ENCODE assay signal across 16 cellular contexts in the genomic region with DNA sequence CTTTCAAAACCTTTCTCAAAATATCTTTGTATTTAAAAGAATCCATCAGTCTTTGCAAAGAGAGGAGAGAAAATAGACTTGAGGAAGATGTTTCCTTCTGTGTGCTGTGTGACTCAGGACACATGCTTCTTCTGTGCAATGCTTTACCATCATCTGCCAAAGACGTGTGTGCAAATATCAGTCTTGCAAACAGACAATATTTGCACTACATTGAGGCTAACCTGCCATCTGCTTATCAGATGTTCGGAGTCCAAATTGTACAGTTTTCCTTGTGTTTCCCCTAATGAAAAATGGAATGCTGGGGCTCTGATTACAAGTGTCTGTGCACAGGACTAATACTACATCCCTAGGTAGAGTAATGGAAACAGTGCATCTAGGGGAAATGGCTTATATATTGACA.
A peak's percentile ranks its signal among the peaks of the same experiment; 100 is the strongest.
DNase-seq lines count a peak whose midpoint lies in the region; ATAC-seq, FAIRE-seq and TF ChIP-seq lines count a peak whose summit lies in the region.
"Had no signal": no experiment of that assay in that cellular context is flagged by ENCODE, and none has a peak within 500 bp of the region (broad histone marks: within the 10 kb centered on the region; RNA-seq: fewer than 3 reads in every experiment).

No MANE protein-coding gene starts in this region.

- peak; percentile 66 for FAIRE-seq in HepG2 (lab: Jason Lieb, UNC)
- FAIRE-seq in urothelium cell line (lab: Jason Lieb, UNC): peak; percentile 13
- FAIRE-seq: A204.1, GM12892 had no signal

- H3K27me3 ChIP-seq in HepG2 (ENCODE audit: control insufficient read depth in 1 of 2, insufficient read depth in 2 of 2, low read length in 2 of 2) (no peaks in the 10 kb centered on the region), hepatocyte (no peaks in the 10 kb centered on the region), gastrocnemius medialis (no peaks in the 10 kb centered on the region)
- H3K27me3 ChIP-seq: BE2C had no signal

- ATAC-seq in HepG2 (peak; percentile 98), gastrocnemius medialis (no peak)
- ATAC-seq: CD8-positive, alpha-beta T cell; GM23338 had no signal

- H2AFZ ChIP-seq in HepG2 (ENCODE audit: low read length) (no peak overlapping the region), hepatocyte (no peak overlapping the region)
- H2AFZ ChIP-seq: GM23338 had no signal

- TF ChIP-seq CTCF in HepG2 (CRISPR knock-in tag; IDR thresholded peaks at IDR 0.05) (no peak), hepatocyte (IDR thresholded peaks at IDR 0.05; ENCODE audit: poor library complexity) (no peak), gastrocnemius medialis (IDR thresholded peaks at IDR 0.05 in 4 of 5, conservative IDR thresholded peaks at IDR 0.05 in 1 of 5) (no peak)

- H3K36me3 ChIP-seq in HepG2 (replicated peaks in 1 of 2; ENCODE audit: control insufficient read depth in 1 of 2, insufficient read depth in 2 of 2, low read length in 2 of 2) (no peaks in the 10 kb centered on the region), hepatocyte (replicated peaks; ENCODE audit: insufficient read depth, low read depth) (no peaks in the 10 kb centered on the region), gastrocnemius medialis (no peaks in the 10 kb centered on the region)
- H3K36me3 ChIP-seq: BE2C had no signal

- in situ Hi-C loops in HepG2 (cut with HindIII; ENCODE audit: extremely low pct_ligation_motif_present, low pct_unique_long_range_greater_than_20kb) (no loop called here), gastrocnemius medialis (cut with MboI; ENCODE audit: low sequenced_read_pairs in 4 of 4) (no loop called here)

- peaks cover 14% of the 10 kb centered on the region for H3K4me1 ChIP-seq in HepG2 (ENCODE audit: insufficient read depth, low read length)
- H3K4me1 ChIP-seq in hepatocyte (ENCODE audit: insufficient read depth): no peaks in the 10 kb centered on the region
- H3K4me1 ChIP-seq in gastrocnemius medialis: no peaks in the 10 kb centered on the region
- H3K4me1 ChIP-seq: BE2C, Caco-2 had no signal

- no peak overlapping the region for H3K4me3 ChIP-seq in HepG2 (replicated peaks in 1 of 3; ENCODE audit: insufficient read depth in 1 of 3, low read depth in 2 of 3, low read length in 3 of 3)
- no peak overlapping the region for H3K4me3 ChIP-seq in hepatocyte
- H3K4me3 ChIP-seq in gastrocnemius medialis: no peak overlapping the region
- H3K4me3 ChIP-seq: GM23338 had no signal

- WGBS in HepG2 (ENCODE audit: low lambda C conversion rate): 8% methylated on average over 2 of the region's 2 CpGs
- WGBS in hepatocyte (ENCODE audit: low lambda C conversion rate, missing lambda C conversion rate): 48% methylated on average over 2 of the region's 2 CpGs

- H4K20me1 ChIP-seq in HepG2 (ENCODE audit: insufficient read depth, low read length) (no peaks in the 10 kb centered on the region), hepatocyte (ENCODE audit: insufficient read depth, poor library complexity, severe bottlenecking) (no peaks in the 10 kb centered on the region)

- TF ChIP-seq EP300 in HepG2 (IDR thresholded peaks at IDR 0.05; ENCODE audit: low read depth in 2 of 2, low read length in 2 of 2): peak in 1 of 2 experiments; percentile 22; a peak in 1 of 4 replicates
- TF ChIP-seq EP300 in HepG2 (CRISPR knock-in tag; IDR thresholded peaks at IDR 0.05; ENCODE audit: borderline replicate concordance): no peak

- no peaks in the 10 kb centered on the region; the same call in 1 of the 2 replicates for H3K9me3 ChIP-seq in HepG2 (ENCODE audit: low read length)
- H3K9me3 ChIP-seq in hepatocyte (ENCODE audit: low read depth): no peaks in the 10 kb centered on the region
- no peaks in the 10 kb centered on the region for H3K9me3 ChIP-seq in gastrocnemius medialis
- H3K9me3 ChIP-seq: BE2C, Caco-2 had no signal

- intact Hi-C loops in HepG2 (cut with micrococcal nuclease; ENCODE audit: unreplicated experiment) (no loop called here), gastrocnemius medialis (cut with DNase I; ENCODE audit: low total_unique reads) (no loop called here)

- no peak for TF ChIP-seq RAD21 in HepG2 (CRISPR knock-in tag; IDR thresholded peaks at IDR 0.05)

- BruUV-seq in HepG2 (replicated peaks; lab: Mats Ljungman, UMichigan): no TSS peak

- CTCF ChIA-PET in HepG2 (lab: Yijun Ruan, JAX; ENCODE audit: low intra/inter-chr PET ratio, low total read pairs): interaction anchor here (0.7 kb wide), 1 partner anchor 1158 kb away, joined by 3 read pairs; no protein-coding TSS in a partner anchor

- DNase-seq in DMS53 (lab: John Stamatoyannopoulos, UW) (peak; percentile 90), NCI-H69 (lab: John Stamatoyannopoulos, UW) (peak; percentile 3), HepG2 (ENCODE audit: low spot score) (peak; percentile 74), urothelium cell line (ENCODE audit: low spot score) (no peak), hepatocyte (ENCODE audit: low spot score) (no peak), gastrocnemius medialis (no peak)
- no peak for DNase-seq in activated CD4-positive, CD25-positive, alpha-beta regulatory T cell treated with anti-CD3 and anti-CD28 coated beads, Interleukin-2, amount 50 U/mL, for 72 hours
- DNase-seq: BE2C; Caco-2; CD8-positive, alpha-beta T cell; DND-41; GDM1; H9 had no signal

- POLR2A ChIA-PET in HepG2 (lab: Yijun Ruan, JAX): no interaction called here

- no peak overlapping the region for H3K27ac ChIP-seq in HepG2 (ENCODE audit: extremely low read length, insufficient read depth, low read length)
- H3K27ac ChIP-seq in hepatocyte: no peak overlapping the region
- no peak overlapping the region for H3K27ac ChIP-seq in gastrocnemius medialis

- H3K79me2 ChIP-seq in HepG2 (ENCODE audit: insufficient read depth, low read length) (no peaks in the 10 kb centered on the region), hepatocyte (no peaks in the 10 kb centered on the region)

- TF ChIP-seq POLR2A in HepG2 (IDR thresholded peaks at IDR 0.05; ENCODE audit: insufficient read depth in 1 of 2, low read depth in 2 of 2, low read length in 2 of 2) (no peak), gastrocnemius medialis (IDR thresholded peaks at IDR 0.05) (no peak)

- H3K9ac ChIP-seq in HepG2 (ENCODE audit: insufficient read depth, low read depth, low read length): no peak overlapping the region

- H3K9me2 ChIP-seq in hepatocyte (replicated peaks; ENCODE audit: insufficient read depth): no peaks in the 10 kb centered on the region

- H3K4me2 ChIP-seq in HepG2 (ENCODE audit: low read depth, low read length): no peak overlapping the region
- no peak overlapping the region for H3K4me2 ChIP-seq in hepatocyte
- H3K4me2 ChIP-seq: GM23338 had no signal

TF ChIP-seq in HepG2, 621 proteins besides CTCF, POLR2A, EP300 and RAD21 (continues in another document):
- TF ChIP-seq ZBTB8A (CRISPR knock-in tag; IDR thresholded peaks at IDR 0.05; ENCODE audit: borderline replicate concordance, low read depth) (no peak), NFIB (CRISPR knock-in tag; IDR thresholded peaks at IDR 0.05; ENCODE audit: borderline replicate concordance) (no peak), DPF2 (CRISPR knock-in tag; IDR thresholded peaks at IDR 0.05; ENCODE audit: borderline replicate concordance, low read depth) (no peak), ZNF441 (CRISPR knock-in tag; IDR thresholded peaks at IDR 0.05; ENCODE audit: borderline replicate concordance) (no peak), POGZ (CRISPR knock-in tag; IDR thresholded peaks at IDR 0.05) (0 out of 2 replicates have a peak, but pooled peaks have one; percentile 15), ZMAT5 (CRISPR knock-in tag; IDR thresholded peaks at IDR 0.05; ENCODE audit: borderline replicate concordance, low read depth) (no peak), ZNF30 (CRISPR knock-in tag; IDR thresholded peaks at IDR 0.05) (no peak), ZNF362 (CRISPR knock-in tag; IDR thresholded peaks at IDR 0.05; ENCODE audit: borderline replicate concordance) (no peak), ZMYM4 (CRISPR knock-in tag; IDR thresholded peaks at IDR 0.05) (0 out of 2 replicates have a peak, but pooled peaks have one; percentile 15), IKZF4 (CRISPR knock-in tag; IDR thresholded peaks at IDR 0.05; ENCODE audit: borderline replicate concordance, low read depth, not compliant biosample characterization) (no peak), ZNF615 (CRISPR knock-in tag; IDR thresholded peaks at IDR 0.05; ENCODE audit: borderline replicate concordance) (no peak), ZNF414 (CRISPR knock-in tag; IDR thresholded peaks at IDR 0.05) (no peak), NONO (IDR thresholded peaks at IDR 0.05) (no peak), NONO (CRISPR knock-in tag; conservative IDR thresholded peaks at IDR 0.05) (peak; percentile 38; the same call in 1 of the 2 replicates), TBX3 (IDR thresholded peaks at IDR 0.05; ENCODE audit: borderline replicate concordance) (peak; percentile 24; the same call in 1 of the 2 replicates), ZNF230 (CRISPR knock-in tag; IDR thresholded peaks at IDR 0.05) (no peak), GATAD2A (CRISPR knock-in tag; IDR thresholded peaks at IDR 0.05) (no peak), SIX1 (CRISPR knock-in tag; IDR thresholded peaks at IDR 0.05; ENCODE audit: borderline replicate concordance) (no peak)
- TF ChIP-seq, protein P1, sequence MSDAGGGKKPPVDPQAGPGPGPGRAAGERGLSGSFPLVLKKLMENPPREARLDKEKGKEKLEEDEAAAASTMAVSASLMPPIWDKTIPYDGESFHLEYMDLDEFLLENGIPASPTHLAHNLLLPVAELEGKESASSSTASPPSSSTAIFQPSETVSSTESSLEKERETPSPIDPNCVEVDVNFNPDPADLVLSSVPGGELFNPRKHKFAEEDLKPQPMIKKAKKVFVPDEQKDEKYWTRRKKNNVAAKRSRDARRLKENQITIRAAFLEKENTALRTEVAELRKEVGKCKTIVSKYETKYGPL (CRISPR knock-in tag; IDR thresholded peaks at IDR 0.05): no peak

Comparison
In these comparisons a context has a peak if more than half of its experiments do, and no peak if none do; other contexts are left out.
1. DNase-seq: peak in DMS53 (single experiment), NCI-H69 (single experiment) and HepG2 (single experiment); none in urothelium cell line (single experiment), activated CD4-positive, CD25-positive, alpha-beta regulatory T cell treated with anti-CD3 and anti-CD28 coated beads, Interleukin-2, amount 50 U/mL, for 72 hours (single experiment), hepatocyte (single experiment) and gastrocnemius medialis (0 of 2).